ENCODE assay signal across 8 cellular contexts in the genomic region with DNA sequence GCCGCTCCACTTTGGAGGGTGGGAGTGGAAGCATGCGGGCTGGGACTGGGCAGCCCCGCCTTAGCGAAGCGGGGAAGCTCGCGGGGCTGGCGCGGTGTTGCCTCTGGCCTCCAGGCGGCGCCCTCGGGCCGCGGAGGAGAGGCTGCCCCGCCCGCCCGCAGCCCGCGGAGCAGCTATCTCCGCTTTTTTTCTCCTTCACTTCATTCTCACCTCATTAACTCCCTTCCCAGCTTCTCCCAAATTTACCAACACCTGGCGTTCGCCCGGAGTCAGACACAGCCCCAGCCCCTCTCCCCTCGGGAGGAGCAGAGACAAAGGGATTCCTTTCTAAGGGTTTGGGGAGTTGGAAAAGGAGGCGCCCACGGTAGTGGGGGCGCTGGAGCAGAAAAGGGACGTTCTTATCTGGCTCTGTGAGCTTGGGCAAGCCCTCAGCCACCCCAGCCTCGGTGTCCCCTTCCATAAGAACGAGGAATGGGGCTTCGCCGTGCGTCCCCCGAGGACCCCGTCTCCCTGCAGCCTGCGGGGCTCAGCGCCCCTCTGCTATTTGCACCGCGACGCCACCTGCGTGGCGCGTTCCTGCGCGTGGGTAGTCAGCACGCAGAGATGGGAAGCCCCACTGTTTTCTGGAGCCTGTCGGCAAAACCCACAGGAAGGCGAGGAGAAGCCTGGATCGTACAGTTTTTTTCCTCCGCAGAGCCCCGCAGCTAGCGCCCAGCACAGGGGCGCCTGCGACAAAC. TPM values are rescaled to one million over a fixed set of nuclear protein-coding genes. Genes with fewer than 3 reads are reported as not detected.
DNase-seq lines count a peak whose midpoint lies in the region; ATAC-seq and FAIRE-seq lines count a peak whose summit lies in the region.

No MANE protein-coding gene starts in this region.

- H3K4me1 ChIP-seq in right cardiac atrium (ENCODE audit: control insufficient read depth, insufficient read depth, low read length) = peaks cover 8% of the 10 kb centered on the region

- peak; percentile 42 for ATAC-seq in GM21717 (IDR thresholded peaks at IDR 0.05; ENCODE audit: unreplicated experiment)
- ATAC-seq in right cardiac atrium = peak; percentile 78 to 80

- H3K4me3 ChIP-seq in right cardiac atrium (ENCODE audit: low read length) = peak overlapping the region; percentile 50

- DNase-seq in CD1c-positive myeloid dendritic cell (ENCODE audit: extremely low spot score) (peak; percentile 87), NCI-H1417 treated with DMSO at 0.1 percent for 48 hours (lab: John Stamatoyannopoulos, UW) (peak; percentile 35), T-helper 1 cell (peak; percentile 51 to 76 (median 68)), amniotic stem cell (lab: John Stamatoyannopoulos, UW) (peak; percentile 42), right cardiac atrium (peak; percentile 84 to 94 (median 93)), putamen (ENCODE audit: low spot score) (peak; percentile 74), urothelium cell line (ENCODE audit: low spot score) (peak; percentile 93)

- no peaks in the 10 kb centered on the region for H3K9me3 ChIP-seq in right cardiac atrium (ENCODE audit: control insufficient read depth, low read length)

- WGBS in right cardiac atrium = 3% methylated on average over 54 of the region's 54 CpGs

- H3K27ac ChIP-seq in right cardiac atrium (ENCODE audit: low read length) = no peak overlapping the region

- H3K27me3 ChIP-seq in right cardiac atrium (ENCODE audit: control insufficient read depth, insufficient read depth) = no peaks in the 10 kb centered on the region

- no peak for FAIRE-seq in urothelium cell line (lab: Jason Lieb, UNC)

- intact Hi-C loops in right cardiac atrium (cut with DNase I) = loop anchor here (2.0 to 5.0 kb wide), 3 partner anchors 109 to 234 kb away; no protein-coding TSS in a partner anchor

RNA-seq across cellular contexts. Expression of gene WNT11, which starts 1.5 kb away (rescaled TPM):
- 1 to 10 TPM; 2.1 to 7.1 (median 3.3) TPM for total RNA-seq in right cardiac atrium
- polyA plus RNA-seq in right cardiac atrium = 2.9 TPM

Comparison
In these comparisons a context has a peak if more than half of its experiments do, and no peak if none do; other contexts are left out.
1. DNase-seq: peak in every context shown above with its lines; median percentile 93 in right cardiac atrium; 93 in urothelium cell line; 87 in CD1c-positive myeloid dendritic cell; 74 in putamen; 68 in T-helper 1 cell; 42 in amniotic stem cell; 35 in NCI-H1417 treated with DMSO at 0.1 percent for 48 hours.